ENCODE assay signal across 1 cellular context in the genomic region with DNA sequence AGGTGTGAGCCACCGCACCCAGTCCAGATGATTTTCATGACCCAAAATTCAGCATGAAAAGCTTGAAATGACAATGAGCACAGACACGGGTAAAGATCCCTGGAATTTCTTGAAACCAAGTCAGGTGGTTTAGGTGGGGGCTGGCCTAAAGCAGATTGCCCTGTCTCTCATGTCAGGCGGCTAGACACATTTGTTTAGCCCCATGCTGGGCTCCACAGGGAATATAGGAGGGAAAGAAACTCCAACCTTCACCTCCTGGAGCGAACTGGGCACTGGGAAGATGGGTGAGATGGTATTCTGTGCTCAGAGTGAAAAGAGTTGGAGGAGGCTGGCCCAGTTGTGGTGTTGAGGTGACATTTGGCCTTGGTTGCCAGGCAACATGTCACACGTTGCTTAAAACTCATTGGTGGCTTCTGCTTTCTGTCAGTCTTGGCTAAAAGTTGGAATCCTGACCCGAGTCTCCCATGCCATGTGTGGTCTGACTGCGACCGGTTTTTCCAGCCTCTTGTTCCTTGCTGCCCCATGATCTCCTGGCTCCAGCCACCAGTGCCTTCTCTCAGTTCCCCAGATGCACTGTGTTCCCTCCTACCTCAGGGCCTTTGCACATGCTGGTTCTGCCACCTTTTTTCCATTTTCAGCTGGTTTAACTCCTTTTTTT.
TF ChIP-seq lines count a peak whose summit lies in the region.

No MANE protein-coding gene starts in this region.

TF ChIP-seq in K562, 482 proteins besides CTCF, POLR2A, EP300 and RAD21:
- no peak for TF ChIP-seq GTF2F1 (IDR thresholded peaks at IDR 0.05; ENCODE audit: low read depth, low read length)
- no peak for TF ChIP-seq MAFG (tag; conservative IDR thresholded peaks at IDR 0.05)
- TF ChIP-seq RFX1 (IDR thresholded peaks at IDR 0.05), result peak; percentile 67
- TF ChIP-seq RBM25 (IDR thresholded peaks at IDR 0.05; ENCODE audit: low read depth, low read length, severe bottlenecking), result peak; percentile 45
- TF ChIP-seq SOX6 (IDR thresholded peaks at IDR 0.05), result no peak
